ENCODE assay signal across 13 cellular contexts in genomic region chr17:61405686-61406542, GRCh38. TPM values are rescaled to one million over a fixed set of nuclear protein-coding genes. Genes with fewer than 3 reads are reported as not detected.
A peak's percentile ranks its signal among the peaks of the same experiment; 100 is the strongest.
DNase-seq lines count a peak whose midpoint lies in the region; ATAC-seq, FAIRE-seq and TF ChIP-seq lines count a peak whose summit lies in the region.
"Had no signal": no experiment of that assay in that cellular context is flagged by ENCODE, and none has a peak within 500 bp of the region (broad histone marks: within the 10 kb centered on the region; RNA-seq: fewer than 3 reads in every experiment).

No MANE protein-coding gene starts in this region.

- peaks cover 69% of the 10 kb centered on the region for H3K36me3 ChIP-seq in fibroblast of lung (ENCODE audit: control insufficient read depth, insufficient read depth, low read length)
- no peaks in the 10 kb centered on the region for H3K36me3 ChIP-seq in neural progenitor cell

- H3K4me3 Mint-ChIP-seq in neural progenitor cell: peak overlapping the region; percentile 31
- H3K4me3 Mint-ChIP-seq: activated CD8-positive, alpha-beta T cell treated with anti-CD3 and anti-CD28 coated beads, Interleukin-2, amount 10 ng/mL, durations not matched to agents 7 days and 5 days; activated naive CD8-positive, alpha-beta T cell treated with anti-CD3 and anti-CD28 coated beads, Interleukin-2, amount 50 U/mL, for 24 hours; T-helper 1 cell treated with Interleukin-12 subunit alpha and Interleukin-12 subunit beta and Interleukin-4 antibody, amounts not matched to agents 30 μg/mL and 1 μg/mL, for 36 hours had no signal

- H3K4me2 ChIP-seq in fibroblast of lung (ENCODE audit: extremely low read depth, insufficient read depth, low read length): peak overlapping the region; percentile 100
- H3K4me2 ChIP-seq in neural progenitor cell: peak overlapping the region; percentile 69

- H3K4me1 Mint-ChIP-seq in neural progenitor cell: peaks cover 22% of the 10 kb centered on the region

- H3K4me3 ChIP-seq in fibroblast of lung (replicated peaks in 1 of 4; ENCODE audit: control extremely low read depth in 1 of 4, insufficient read depth in 1 of 4, low read depth in 3 of 4, low read length in 4 of 4) (peak overlapping the region; percentile 75 to 100 (median 94)), neural progenitor cell (peak overlapping the region; percentile 36)

- H4K20me1 ChIP-seq in fibroblast of lung (ENCODE audit: control insufficient read depth, extremely low read depth, insufficient read depth, low read length) (no peaks in the 10 kb centered on the region), neural progenitor cell (ENCODE audit: low read depth) (peaks cover 94% of the 10 kb centered on the region)

- H3K27ac ChIP-seq in fibroblast of lung (ENCODE audit: insufficient read depth, low read length) (peak overlapping the region; percentile 95), neural progenitor cell (no peak overlapping the region)

- TF ChIP-seq CTCF in fibroblast of lung (conservative IDR thresholded peaks at IDR 0.05 in 1 of 2, IDR thresholded peaks at IDR 0.05 in 1 of 2; ENCODE audit: low read depth in 1 of 2, low read length in 2 of 2): no peak
- no peak for TF ChIP-seq CTCF in neural progenitor cell (IDR thresholded peaks at IDR 0.05)

- H3K4me1 ChIP-seq in fibroblast of lung (ENCODE audit: control insufficient read depth, extremely low read depth, insufficient read depth, low read length): peaks cover 19% of the 10 kb centered on the region
- peaks cover 13% of the 10 kb centered on the region for H3K4me1 ChIP-seq in neural progenitor cell

- no peak overlapping the region for H3K27ac Mint-ChIP-seq in neural progenitor cell
- H3K27ac Mint-ChIP-seq: activated CD8-positive, alpha-beta T cell treated with anti-CD3 and anti-CD28 coated beads, Interleukin-2, amount 10 ng/mL, durations not matched to agents 7 days and 5 days; activated naive CD8-positive, alpha-beta T cell treated with anti-CD3 and anti-CD28 coated beads, Interleukin-2, amount 50 U/mL, for 24 hours; T-helper 1 cell treated with Interleukin-12 subunit alpha and Interleukin-12 subunit beta and Interleukin-4 antibody, amounts not matched to agents 30 μg/mL and 1 μg/mL, for 36 hours had no signal

- H2AFZ ChIP-seq in fibroblast of lung (ENCODE audit: low read length) (no peak overlapping the region), neural progenitor cell (replicated peaks) (no peak overlapping the region)

- H3K9me3 Mint-ChIP-seq in neural progenitor cell: peaks cover 3% of the 10 kb centered on the region
- H3K9me3 Mint-ChIP-seq: activated naive CD8-positive, alpha-beta T cell treated with anti-CD3 and anti-CD28 coated beads, Interleukin-2, amount 50 U/mL, for 24 hours; T-helper 1 cell treated with Interleukin-12 subunit alpha and Interleukin-12 subunit beta and Interleukin-4 antibody, amounts not matched to agents 30 μg/mL and 1 μg/mL, for 36 hours had no signal

- peaks cover 20% of the 10 kb centered on the region for H3F3A ChIP-seq in neural progenitor cell (ENCODE audit: low read depth)

- H3K9ac ChIP-seq in fibroblast of lung (ENCODE audit: insufficient read depth, low read length): peak overlapping the region; percentile 87
- H3K9ac ChIP-seq in neural progenitor cell: no peak overlapping the region

- ATAC-seq in GM21381 (IDR thresholded peaks at IDR 0.05; ENCODE audit: unreplicated experiment): no peak
- ATAC-seq: activated CD8-positive, alpha-beta T cell treated with anti-CD3 and anti-CD28 coated beads, Interleukin-2, amount 10 ng/mL, durations not matched to agents 7 days and 5 days; activated naive CD8-positive, alpha-beta T cell treated with anti-CD3 and anti-CD28 coated beads, Interleukin-2, amount 50 U/mL, for 24 hours had no signal

- H3K79me2 ChIP-seq in fibroblast of lung (ENCODE audit: control insufficient read depth, insufficient read depth, low read length) (peaks cover 94% of the 10 kb centered on the region), neural progenitor cell (ENCODE audit: low read depth) (no peaks in the 10 kb centered on the region)

- peak; percentile 59 for DNase-seq in activated effector memory CD4-positive, alpha-beta T cell treated with anti-CD3 and anti-CD28 coated beads, Interleukin-2, amount 50 U/mL, for 16 hours
- DNase-seq in activated effector memory CD4-positive, alpha-beta T cell treated with Interleukin-2 at 50 U/mL for 16 hours: no peak
- DNase-seq in fibroblast of lung (ENCODE audit: low read depth in 2 of 2): peak in 1 of 2 donors; percentile 52
- DNase-seq in neural progenitor cell (ENCODE audit: low spot score): no peak
- DNase-seq in urothelium cell line (ENCODE audit: low spot score): no peak
- DNase-seq in D341Med (ENCODE audit: low spot score): no peak
- no peak for DNase-seq in stimulated activated CD8-positive, alpha-beta memory T cell treated with anti-CD3 and anti-CD28 coated beads, Interleukin-4, amount 100 ng/mL, for 48 hours
- DNase-seq: activated CD8-positive, alpha-beta T cell treated with anti-CD3 and anti-CD28 coated beads, Interleukin-2, amount 10 ng/mL, durations not matched to agents 7 days and 5 days; activated naive CD8-positive, alpha-beta T cell treated with anti-CD3 and anti-CD28 coated beads, Interleukin-2, amount 50 U/mL, for 24 hours; NCI-H1930 had no signal

- H3K36me3 Mint-ChIP-seq in neural progenitor cell: no peaks in the 10 kb centered on the region

- peaks cover 83% of the 10 kb centered on the region for H3K27me3 Mint-ChIP-seq in neural progenitor cell (ENCODE audit: insufficient read depth, low read depth)

- no peaks in the 10 kb centered on the region for H3K9me3 ChIP-seq in fibroblast of lung (ENCODE audit: control insufficient read depth, insufficient read depth, low read depth, low read length)
- H3K9me3 ChIP-seq in neural progenitor cell (ENCODE audit: low read depth): no peaks in the 10 kb centered on the region

- H3K27me3 ChIP-seq in fibroblast of lung (ENCODE audit: control insufficient read depth, insufficient read depth, low read length) (no peaks in the 10 kb centered on the region), neural progenitor cell (peaks cover 100% of the 10 kb centered on the region)

- peak; percentile 35 for FAIRE-seq in urothelium cell line (lab: Jason Lieb, UNC)
- FAIRE-seq: GM18507 had no signal

RNA-seq across cellular contexts. Expression of gene TBX2, which starts 6.3 kb away (rescaled TPM):
- total RNA-seq in fibroblast of lung: 98.1 and 148 TPM in 2 replicates
- polyA plus RNA-seq in fibroblast of lung: 40.5 and 64.9 TPM in 2 replicates
- 86.7 and 151 TPM in 2 replicates for polyA plus RNA-seq in fibroblast of lung (2012)
- 102 and 172 TPM in 2 replicates for polyA minus RNA-seq in fibroblast of lung (ENCODE audit: low replicate concordance)
- total RNA-seq in neural progenitor cell (ENCODE audit: low replicate concordance): not detected in 2 replicates
- total RNA-seq: activated CD8-positive, alpha-beta T cell treated with anti-CD3 and anti-CD28 coated beads, Interleukin-2, amount 10 ng/mL, durations not matched to agents 7 days and 5 days had no signal

RNA-seq across cellular contexts. Expression of gene TBX4, which starts 46.3 kb away (rescaled TPM):
- total RNA-seq in fibroblast of lung: 35.2 and 44.1 TPM in 2 replicates
- polyA plus RNA-seq in fibroblast of lung: 84.3 and 93.9 TPM in 2 replicates
- polyA plus RNA-seq in fibroblast of lung (2012): 55.1 and 85.4 TPM in 2 replicates
- polyA minus RNA-seq in fibroblast of lung (ENCODE audit: low replicate concordance): 133 and 151 TPM in 2 replicates
- not detected in 2 replicates for total RNA-seq in neural progenitor cell (ENCODE audit: low replicate concordance)
- total RNA-seq: activated CD8-positive, alpha-beta T cell treated with anti-CD3 and anti-CD28 coated beads, Interleukin-2, amount 10 ng/mL, durations not matched to agents 7 days and 5 days had no signal

Comparison
In these comparisons a context has a peak if more than half of its experiments do, and no peak if none do; other contexts are left out.
1. RNA of gene TBX2, which starts 6.3 kb away (total RNA-seq): 98.1 to 148 TPM in fibroblast of lung; not detected in neural progenitor cell; every median in the first group is over 10 times any median in the second.
2. RNA of gene TBX4, which starts 46.3 kb away (total RNA-seq): 35.2 to 44.1 TPM in fibroblast of lung; not detected in neural progenitor cell; every median in the first group is over 10 times any median in the second.